Comparison of ENCODE assay signal across 28 cellular contexts in genomic region chr18:6525593-6525992, GRCh38.
DNase-seq lines count a peak whose midpoint lies in the region; ATAC-seq, FAIRE-seq and TF ChIP-seq lines count a peak whose summit lies in the region.
"Had no signal": no experiment of that assay in that cellular context is flagged by ENCODE, and none has a peak within 500 bp of the region (broad histone marks: within the 10 kb centered on the region; RNA-seq: fewer than 3 reads in every experiment).

No MANE protein-coding gene starts in this region.

- no peak overlapping the region for H3K27ac Mint-ChIP-seq in activated T-cell treated with anti-CD3 and anti-CD28 coated beads, Interleukin-2, amount 50 U/mL, for 24 hours
- H3K27ac Mint-ChIP-seq: CD14-positive monocyte; CD4-positive, alpha-beta memory T cell; CD4-positive, CD25-positive, alpha-beta regulatory T cell; CD8-positive, alpha-beta memory T cell had no signal

- H3K9me2 ChIP-seq in PC-3 (replicated peaks; ENCODE audit: low read length), result no peaks in the 10 kb centered on the region

- H4K20me1 ChIP-seq in PC-3 (ENCODE audit: low read length) (no peaks in the 10 kb centered on the region), GM12878 (ENCODE audit: control insufficient read depth, insufficient read depth) (no peaks in the 10 kb centered on the region)
- H4K20me1 ChIP-seq: BLaER1 had no signal

- no peak for TF ChIP-seq POLR2A in GM12878 (IDR thresholded peaks at IDR 0.05; ENCODE audit: low read depth, low read length)

- RAD21 ChIA-PET in GM12878 (lab: Charles Lee; ENCODE audit: unreplicated experiment), result no interaction called here

- no peaks in the 10 kb centered on the region for H3F3A ChIP-seq in PC-3 (ENCODE audit: low read length, unreplicated experiment)

- POLR2A ChIA-PET in PC-3 (lab: Charles Lee; ENCODE audit: unreplicated experiment), result interaction anchor here (0.7 kb wide), 1 partner anchor 65 kb away, joined by 6 read pairs; no protein-coding TSS in a partner anchor
- POLR2A ChIA-PET in GM12878 (lab: Charles Lee), result no interaction called here

- TF ChIP-seq RAD21 in GM12878 (IDR thresholded peaks at IDR 0.05; ENCODE audit: insufficient read depth, low read depth, low read length), result no peak

- SMC1A ChIA-PET in GM12878 (lab: Charles Lee; ENCODE audit: uncharacterized antibody, unreplicated experiment), result no interaction called here

- H3K27ac ChIP-seq in PC-3 (ENCODE audit: low read length) (no peak overlapping the region), GM12878 (ENCODE audit: control insufficient read depth, insufficient read depth) (no peak overlapping the region)
- H3K27ac ChIP-seq: 22Rv1, BLaER1 had no signal

- no peaks in the 10 kb centered on the region for H3K9me3 ChIP-seq in PC-3 (ENCODE audit: low read length)
- H3K9me3 ChIP-seq in GM12878 (replicated peaks; ENCODE audit: control insufficient read depth, insufficient read depth, low read length), result no peaks in the 10 kb centered on the region
- H3K9me3 ChIP-seq: BE2C, BLaER1 had no signal

- ATAC-seq in PC-3 (peak; percentile 55; the same call in 1 of the 2 replicates), GM12878 (no peak)

- intact Hi-C loops in PC-3 (cut with micrococcal nuclease), result no loop called here
- intact Hi-C loops in GM12878 (cut with micrococcal nuclease; ENCODE audit: unreplicated experiment), result no loop called here

- H3K36me3 ChIP-seq in PC-3 (ENCODE audit: low read depth, low read length) (no peaks in the 10 kb centered on the region), GM12878 (ENCODE audit: control insufficient read depth in 2 of 2, insufficient read depth in 2 of 2, low read length in 1 of 2) (no peaks in the 10 kb centered on the region)
- H3K36me3 ChIP-seq: BE2C, BLaER1 had no signal

- TF ChIP-seq CTCF in PC-3 (conservative IDR thresholded peaks at IDR 0.05; ENCODE audit: low read depth, low read length) (no peak), GM12878 (IDR thresholded peaks at IDR 0.05 in 2 of 3, conservative IDR thresholded peaks at IDR 0.05 in 1 of 3; ENCODE audit: control insufficient read depth in 2 of 3, extremely low read depth in 1 of 3, insufficient read depth in 1 of 3, low read depth in 3 of 3, low read length in 3 of 3) (no peak)

- WGBS in GM12878 (ENCODE audit: insufficient coverage, insufficient replicate concordance, low lambda C conversion rate, missing lambda C conversion rate), result 1% methylated on average over 3 of the region's 3 CpGs

- TF ChIP-seq EP300 in GM12878 (IDR thresholded peaks at IDR 0.05; ENCODE audit: borderline replicate concordance in 1 of 2, control insufficient read depth in 1 of 2, low read depth in 2 of 2, low read length in 2 of 2), result no peak

- H3K4me2 ChIP-seq in PC-3 (ENCODE audit: low read length) (no peak overlapping the region), GM12878 (ENCODE audit: control insufficient read depth, insufficient read depth) (no peak overlapping the region)
- H3K4me2 ChIP-seq: BLaER1 had no signal

- no peaks in the 10 kb centered on the region for H3K4me1 Mint-ChIP-seq in activated T-cell treated with anti-CD3 and anti-CD28 coated beads, Interleukin-2, amount 50 U/mL, for 24 hours (ENCODE audit: low read depth)
- H3K4me1 Mint-ChIP-seq: CD14-positive monocyte; CD4-positive, alpha-beta memory T cell; CD4-positive, CD25-positive, alpha-beta regulatory T cell; CD8-positive, alpha-beta memory T cell had no signal

- no peak overlapping the region for H3K4me3 Mint-ChIP-seq in activated T-cell treated with anti-CD3 and anti-CD28 coated beads, Interleukin-2, amount 50 U/mL, for 24 hours
- H3K4me3 Mint-ChIP-seq: CD14-positive monocyte; CD4-positive, alpha-beta memory T cell; CD4-positive, CD25-positive, alpha-beta regulatory T cell; CD8-positive, alpha-beta memory T cell had no signal

- no peak for FAIRE-seq in GM12878 (lab: Jason Lieb, UNC)
- FAIRE-seq: A204.1, GM12891, GM19239 had no signal

- no peak overlapping the region for H2AFZ ChIP-seq in PC-3 (ENCODE audit: low read length)
- no peak overlapping the region for H2AFZ ChIP-seq in GM12878 (ENCODE audit: control insufficient read depth, low read depth, low read length)

- no peaks in the 10 kb centered on the region for H3K4me1 ChIP-seq in PC-3 (ENCODE audit: insufficient read depth, low read length)
- H3K4me1 ChIP-seq in GM12878 (ENCODE audit: control insufficient read depth, insufficient read depth, low read length), result no peaks in the 10 kb centered on the region
- H3K4me1 ChIP-seq: BE2C had no signal

- no peaks in the 10 kb centered on the region for H3K27me3 ChIP-seq in PC-3 (ENCODE audit: low read length)
- H3K27me3 ChIP-seq in GM12878 (replicated peaks in 1 of 2; ENCODE audit: control insufficient read depth in 2 of 2, insufficient read depth in 2 of 2, low read length in 1 of 2), result no peaks in the 10 kb centered on the region
- H3K27me3 ChIP-seq: BE2C, BLaER1 had no signal

- CTCF ChIA-PET in PC-3 (lab: Charles Lee) (no interaction called here), GM12878 (lab: Yijun Ruan, JAX) (no interaction called here)

- H3K79me2 ChIP-seq in PC-3 (ENCODE audit: low read length) (no peaks in the 10 kb centered on the region), GM12878 (ENCODE audit: control insufficient read depth, insufficient read depth, low read length) (no peaks in the 10 kb centered on the region)

- BruUV-seq in PC-3 (replicated peaks; lab: Mats Ljungman, UMichigan) (no TSS peak), GM12878 (replicated peaks; lab: Mats Ljungman, UMichigan) (no TSS peak)

- in situ Hi-C loops in GM12878 (cut with MboI), result loop anchor here (5.0 to 25.0 kb wide), 2 partner anchors 48 to 1438 kb away; no protein-coding TSS in a partner anchor

- no peak overlapping the region for H3K9ac ChIP-seq in PC-3 (ENCODE audit: low read length)
- H3K9ac ChIP-seq in GM12878 (ENCODE audit: control insufficient read depth, insufficient read depth, low read length), result no peak overlapping the region
- H3K9ac ChIP-seq: BLaER1 had no signal

- H3K4me3 ChIP-seq in PC-3 (ENCODE audit: low read length) (no peak overlapping the region), GM12878 (no peak overlapping the region)
- H3K4me3 ChIP-seq: BLaER1 had no signal

- DNase-seq in NCI-H748 (lab: John Stamatoyannopoulos, UW; ENCODE audit: unreplicated experiment), result peak; percentile 19
- DNase-seq in NCI-H748 treated with DMSO at 0.1 percent for 48 hours (lab: John Stamatoyannopoulos, UW), result no peak
- DNase-seq in NCI-H526 treated with DMSO at 0.1 percent for 48 hours (lab: John Stamatoyannopoulos, UW), result peak; percentile 35
- peak; percentile 9 for DNase-seq in PC-3
- no peak for DNase-seq in GM12878 (ENCODE audit: low read depth, low spot score)
- no peak for DNase-seq in HK-2 (ENCODE audit: unreplicated experiment)
- no peak for DNase-seq in activated T-cell treated with anti-CD3 and anti-CD28 coated beads, Interleukin-2, amount 50 U/mL, for 24 hours
- DNase-seq in activated effector memory CD4-positive, alpha-beta T cell treated with anti-CD3 and anti-CD28 coated beads, Interleukin-2, amount 50 U/mL, for 16 hours, result no peak
- DNase-seq: ACHN; BE2C; C1 segment of cervical spinal cord; CD4-positive, alpha-beta memory T cell; CD4-positive, CD25-positive, alpha-beta regulatory T cell; CD8-positive, alpha-beta memory T cell; COR-L47; DMS 273 treated with DMSO at 0.1 percent for 48 hours; DMS153; DMS53; DMS79; DND-41; EL; GDM1 had no signal

- H3K9me3 Mint-ChIP-seq in activated T-cell treated with anti-CD3 and anti-CD28 coated beads, Interleukin-2, amount 50 U/mL, for 24 hours, result peaks cover 12% of the 10 kb centered on the region

- H3K36me3 Mint-ChIP-seq in activated T-cell treated with anti-CD3 and anti-CD28 coated beads, Interleukin-2, amount 50 U/mL, for 24 hours (ENCODE audit: low read depth), result no peaks in the 10 kb centered on the region
- H3K36me3 Mint-ChIP-seq: CD14-positive monocyte; CD4-positive, alpha-beta memory T cell had no signal

- no peaks in the 10 kb centered on the region for H3K27me3 Mint-ChIP-seq in activated T-cell treated with anti-CD3 and anti-CD28 coated beads, Interleukin-2, amount 50 U/mL, for 24 hours
- H3K27me3 Mint-ChIP-seq: CD4-positive, alpha-beta memory T cell; CD4-positive, CD25-positive, alpha-beta regulatory T cell; CD8-positive, alpha-beta memory T cell had no signal

TF ChIP-seq in GM12878, 131 proteins besides CTCF, POLR2A, EP300 and RAD21:
- TF ChIP-seq RELB (IDR thresholded peaks at IDR 0.05; ENCODE audit: low read depth) (no peak), REST (IDR thresholded peaks at IDR 0.05; ENCODE audit: low read depth, low read length) (peak; percentile 15; the same call in 1 of the 2 replicates)

Comparison
In these comparisons a context has a peak if more than half of its experiments do, and no peak if none do; other contexts are left out.
1. DNase-seq: peak in NCI-H748 (single experiment), NCI-H526 treated with DMSO at 0.1 percent for 48 hours (single experiment) and PC-3 (single experiment); none in NCI-H748 treated with DMSO at 0.1 percent for 48 hours (single experiment), GM12878 (single experiment), HK-2 (single experiment), activated T-cell treated with anti-CD3 and anti-CD28 coated beads, Interleukin-2, amount 50 U/mL, for 24 hours (single experiment) and activated effector memory CD4-positive, alpha-beta T cell treated with anti-CD3 and anti-CD28 coated beads, Interleukin-2, amount 50 U/mL, for 16 hours (single experiment).